ENCODE assay signal across 1 cellular context in the genomic region with DNA sequence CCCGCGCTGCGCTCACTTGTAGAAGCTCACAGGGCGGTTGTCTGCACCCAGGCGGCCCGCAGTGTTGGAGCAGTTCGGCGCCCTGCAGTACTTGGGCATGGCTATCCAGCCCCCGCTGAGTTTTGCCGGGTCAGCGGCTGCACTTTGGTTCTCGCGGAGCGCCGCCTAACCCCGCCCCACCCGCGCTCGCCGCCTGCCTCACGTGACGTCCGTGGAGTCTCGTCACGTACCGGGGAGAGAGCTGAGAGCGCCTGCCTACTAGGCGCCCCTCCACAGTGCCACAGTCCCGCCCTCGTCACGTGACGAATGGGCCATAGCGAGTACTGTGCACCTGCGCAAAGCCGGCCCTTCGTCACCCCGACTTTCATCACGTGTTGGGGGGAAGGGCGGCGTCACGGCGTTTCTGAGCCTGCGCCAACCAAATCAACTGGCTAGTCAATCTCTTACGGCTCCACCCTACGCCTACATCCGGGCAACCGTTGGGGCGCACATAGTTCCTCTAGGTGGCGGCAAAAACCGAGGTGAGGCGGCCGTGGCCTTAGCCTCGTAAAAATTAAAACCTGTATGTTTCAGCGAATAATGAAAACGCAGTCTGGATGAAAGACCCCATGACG.
TF ChIP-seq lines count a peak whose summit lies in the region.

Gene THAP8, minus strand, starts transcription at position 167 of the 614 bp plus-strand sequence. Its CDS starts 68 bp downstream, at position 99.

TF ChIP-seq in K562, 482 proteins besides CTCF, POLR2A, EP300 and RAD21 (continued from another document and continues in another):
- TF ChIP-seq ZBTB33 (CRISPR knock-in tag; IDR thresholded peaks at IDR 0.05) (peak; percentile 68; the same call in 1 of the 2 replicates), MAX (CRISPR knock-in tag; IDR thresholded peaks at IDR 0.05) (peak; percentile 95), HDAC6 (IDR thresholded peaks at IDR 0.05; ENCODE audit: low read depth, low read length) (no peak), ZBTB17 (CRISPR knock-in tag; IDR thresholded peaks at IDR 0.05) (no peak), BACH1 (tag; IDR thresholded peaks at IDR 0.05) (no peak), TFAM (CRISPR knock-in tag; conservative IDR thresholded peaks at IDR 0.05) (no peak), TSHZ1 (CRISPR knock-in tag; IDR thresholded peaks at IDR 0.05) (no peak), ZNF79 (CRISPR knock-in tag; IDR thresholded peaks at IDR 0.05; ENCODE audit: low read depth) (no peak), ZNF124 (CRISPR knock-in tag; IDR thresholded peaks at IDR 0.05) (no peak), ETV6 (IDR thresholded peaks at IDR 0.05; ENCODE audit: borderline replicate concordance in 1 of 2, low read depth in 2 of 2, low read length in 1 of 2) (no peak), ETV6 (CRISPR knock-in tag; IDR thresholded peaks at IDR 0.05; ENCODE audit: borderline replicate concordance) (0 out of 2 replicates have a peak, but pooled peaks have one; percentile 52), TCF7 (IDR thresholded peaks at IDR 0.05; ENCODE audit: borderline replicate concordance) (no peak), CBX5 (IDR thresholded peaks at IDR 0.05; ENCODE audit: borderline replicate concordance, low read depth) (no peak), ELK1 (CRISPR knock-in tag; IDR thresholded peaks at IDR 0.05) (no peak), XRCC3 (IDR thresholded peaks at IDR 0.05) (no peak), BMI1 (IDR thresholded peaks at IDR 0.05; ENCODE audit: low read length) (no peak), SNRNP70 (optimal IDR thresholded peaks at IDR 0.05; ENCODE audit: low read depth, low read length) (no peak), NFXL1 (CRISPR knock-in tag; IDR thresholded peaks at IDR 0.05) (no peak), SRSF9 (IDR thresholded peaks at IDR 0.05; ENCODE audit: borderline replicate concordance, low read depth, low read length) (no peak), MECOM (CRISPR knock-in tag; IDR thresholded peaks at IDR 0.05) (no peak), ZFPM2 (CRISPR knock-in tag; IDR thresholded peaks at IDR 0.05) (no peak), ATF2 (CRISPR knock-in tag; IDR thresholded peaks at IDR 0.05) (no peak), HDAC8 (tag; IDR thresholded peaks at IDR 0.05) (peak; percentile 71; the same call in 1 of the 2 replicates), YY1 (IDR thresholded peaks at IDR 0.05; ENCODE audit: borderline replicate concordance in 1 of 3, control insufficient read depth in 1 of 3, extremely low read depth in 1 of 3, insufficient read depth in 3 of 3, insufficient read length in 1 of 3, insufficient replicate concordance in 2 of 3, low read depth in 1 of 3, low read length in 2 of 3) (peak in 1 of 3 experiments; percentile 18), ZNF780A (CRISPR knock-in tag; IDR thresholded peaks at IDR 0.05) (no peak), JUN (IDR thresholded peaks at IDR 0.05; ENCODE audit: borderline replicate concordance, low read depth, low read length) (peak; percentile 89), JUN (CRISPR knock-in tag; IDR thresholded peaks at IDR 0.05; ENCODE audit: borderline replicate concordance) (no peak), RAD51 (IDR thresholded peaks at IDR 0.05; ENCODE audit: borderline replicate concordance, low read depth) (peak; percentile 99), PRPF4 (IDR thresholded peaks at IDR 0.05; ENCODE audit: insufficient read depth, low read depth, low read length, poor library complexity, severe bottlenecking) (no peak), NFE2L1 (tag; IDR thresholded peaks at IDR 0.05; ENCODE audit: borderline replicate concordance, low read depth) (no peak), ZNF347 (CRISPR knock-in tag; IDR thresholded peaks at IDR 0.05; ENCODE audit: low read depth) (no peak), DMBX1 (CRISPR knock-in tag; IDR thresholded peaks at IDR 0.05; ENCODE audit: borderline replicate concordance) (no peak), NUFIP1 (IDR thresholded peaks at IDR 0.05; ENCODE audit: partially characterized antibody) (no peak), BRD4 (IDR thresholded peaks at IDR 0.05) (no peak), ZSCAN32 (CRISPR knock-in tag; IDR thresholded peaks at IDR 0.05) (no peak), CHCHD3 (CRISPR knock-in tag; IDR thresholded peaks at IDR 0.05) (no peak), PHB2 (IDR thresholded peaks at IDR 0.05; ENCODE audit: low read depth) (no peak), TOE1 (IDR thresholded peaks at IDR 0.05; ENCODE audit: borderline replicate concordance) (peak; percentile 100), TOE1 (CRISPR knock-in tag; IDR thresholded peaks at IDR 0.05; ENCODE audit: borderline replicate concordance, low read depth) (no peak), ZNF146 (CRISPR knock-in tag; IDR thresholded peaks at IDR 0.05; ENCODE audit: unreplicated experiment) (no peak), ZNF57 (CRISPR knock-in tag; IDR thresholded peaks at IDR 0.05) (no peak), SPI1 (IDR thresholded peaks at IDR 0.05; ENCODE audit: borderline replicate concordance, low read depth, low read length) (no peak), JUND (IDR thresholded peaks at IDR 0.05; ENCODE audit: borderline replicate concordance, low read depth, low read length) (peak; percentile 67; the same call in 1 of the 2 replicates), JUND (tag; IDR thresholded peaks at IDR 0.05; ENCODE audit: borderline replicate concordance, low read depth, low read length) (peak; percentile 65; the same call in 1 of the 3 replicates), THRB (CRISPR knock-in tag; conservative IDR thresholded peaks at IDR 0.05) (no peak), GABPA (tag; conservative IDR thresholded peaks at IDR 0.05; ENCODE audit: low read depth) (0 out of 2 replicates have a peak, but pooled peaks have one; percentile 28)
- TF ChIP-seq, protein P1, sequence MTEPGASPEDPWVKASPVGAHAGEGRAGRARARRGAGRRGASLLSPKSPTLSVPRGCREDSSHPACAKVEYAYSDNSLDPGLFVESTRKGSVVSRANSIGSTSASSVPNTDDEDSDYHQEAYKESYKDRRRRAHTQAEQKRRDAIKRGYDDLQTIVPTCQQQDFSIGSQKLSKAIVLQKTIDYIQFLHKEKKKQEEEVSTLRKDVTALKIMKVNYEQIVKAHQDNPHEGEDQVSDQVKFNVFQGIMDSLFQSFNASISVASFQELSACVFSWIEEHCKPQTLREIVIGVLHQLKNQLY (CRISPR knock-in tag; conservative IDR thresholded peaks at IDR 0.05), result no peak
- TF ChIP-seq, protein P2, sequence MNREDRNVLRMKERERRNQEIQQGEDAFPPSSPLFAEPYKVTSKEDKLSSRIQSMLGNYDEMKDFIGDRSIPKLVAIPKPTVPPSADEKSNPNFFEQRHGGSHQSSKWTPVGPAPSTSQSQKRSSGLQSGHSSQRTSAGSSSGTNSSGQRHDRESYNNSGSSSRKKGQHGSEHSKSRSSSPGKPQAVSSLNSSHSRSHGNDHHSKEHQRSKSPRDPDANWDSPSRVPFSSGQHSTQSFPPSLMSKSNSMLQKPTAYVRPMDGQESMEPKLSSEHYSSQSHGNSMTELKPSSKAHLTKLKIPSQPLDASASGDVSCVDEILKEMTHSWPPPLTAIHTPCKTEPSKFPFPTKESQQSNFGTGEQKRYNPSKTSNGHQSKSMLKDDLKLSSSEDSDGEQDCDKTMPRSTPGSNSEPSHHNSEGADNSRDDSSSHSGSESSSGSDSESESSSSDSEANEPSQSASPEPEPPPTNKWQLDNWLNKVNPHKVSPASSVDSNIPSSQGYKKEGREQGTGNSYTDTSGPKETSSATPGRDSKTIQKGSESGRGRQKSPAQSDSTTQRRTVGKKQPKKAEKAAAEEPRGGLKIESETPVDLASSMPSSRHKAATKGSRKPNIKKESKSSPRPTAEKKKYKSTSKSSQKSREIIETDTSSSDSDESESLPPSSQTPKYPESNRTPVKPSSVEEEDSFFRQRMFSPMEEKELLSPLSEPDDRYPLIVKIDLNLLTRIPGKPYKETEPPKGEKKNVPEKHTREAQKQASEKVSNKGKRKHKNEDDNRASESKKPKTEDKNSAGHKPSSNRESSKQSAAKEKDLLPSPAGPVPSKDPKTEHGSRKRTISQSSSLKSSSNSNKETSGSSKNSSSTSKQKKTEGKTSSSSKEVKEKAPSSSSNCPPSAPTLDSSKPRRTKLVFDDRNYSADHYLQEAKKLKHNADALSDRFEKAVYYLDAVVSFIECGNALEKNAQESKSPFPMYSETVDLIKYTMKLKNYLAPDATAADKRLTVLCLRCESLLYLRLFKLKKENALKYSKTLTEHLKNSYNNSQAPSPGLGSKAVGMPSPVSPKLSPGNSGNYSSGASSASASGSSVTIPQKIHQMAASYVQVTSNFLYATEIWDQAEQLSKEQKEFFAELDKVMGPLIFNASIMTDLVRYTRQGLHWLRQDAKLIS (CRISPR knock-in tag; IDR thresholded peaks at IDR 0.05), result no peak
